In genomic region chr7:27111753-27112277, GRCh38 we compare ENCODE assay signal across 14 cellular contexts. TPM values are rescaled to one million over a fixed set of nuclear protein-coding genes. Genes with fewer than 3 reads are reported as not detected.
DNase-seq lines count a peak whose midpoint lies in the region; ATAC-seq and TF ChIP-seq lines count a peak whose summit lies in the region.
"Had no signal": no experiment of that assay in that cellular context is flagged by ENCODE, and none has a peak within 500 bp of the region (broad histone marks: within the 10 kb centered on the region; RNA-seq: fewer than 3 reads in every experiment).

No MANE protein-coding gene starts in this region.

- H3K9me3 ChIP-seq in right cardiac atrium (ENCODE audit: control insufficient read depth, low read length) (no peaks in the 10 kb centered on the region), esophagus (ENCODE audit: control insufficient read depth in 2 of 2, insufficient read depth in 1 of 2, low read depth in 1 of 2, low read length in 1 of 2) (no peaks in the 10 kb centered on the region), osteoblast (ENCODE audit: low read depth, low read length) (no peaks in the 10 kb centered on the region)

- no peak overlapping the region for H3K4me3 ChIP-seq in right cardiac atrium (ENCODE audit: low read length)
- H3K4me3 ChIP-seq in esophagus (ENCODE audit: low read depth in 1 of 2, low read length in 2 of 2), result peak overlapping the region in 1 of 2 donors; percentile 24
- H3K4me3 ChIP-seq in osteoblast (ENCODE audit: insufficient read depth, low read length), result peak overlapping the region; percentile 60

- peaks cover 8% of the 10 kb centered on the region for H4K20me1 ChIP-seq in osteoblast (ENCODE audit: insufficient read depth, low read length)

- WGBS in right cardiac atrium, result 21% methylated on average over 4 of the region's 4 CpGs
- 12 to 34% methylated on average over 4 of the region's 4 CpGs for WGBS in esophagus, 2 donors

- ATAC-seq in right cardiac atrium (no peak), Right ventricle myocardium inferior (no peak), HG02884 (IDR thresholded peaks at IDR 0.05; ENCODE audit: unreplicated experiment) (no peak), HG03460 (IDR thresholded peaks at IDR 0.05; ENCODE audit: unreplicated experiment) (no peak), HG03565 (IDR thresholded peaks at IDR 0.05; ENCODE audit: unreplicated experiment) (no peak)
- ATAC-seq: T-helper 17 cell had no signal

- peak overlapping the region; percentile 89 for H3K4me2 ChIP-seq in osteoblast (ENCODE audit: insufficient read depth, low read length)

- H3K27me3 ChIP-seq in right cardiac atrium (ENCODE audit: control insufficient read depth, insufficient read depth) (no peaks in the 10 kb centered on the region), esophagus (ENCODE audit: control insufficient read depth in 1 of 2, insufficient read depth in 2 of 2, low read length in 2 of 2) (no peaks in the 10 kb centered on the region), osteoblast (ENCODE audit: insufficient read depth, low read length) (no peaks in the 10 kb centered on the region)

- peaks cover 22% of the 10 kb centered on the region for H3K79me2 ChIP-seq in osteoblast (ENCODE audit: insufficient read depth, low read length)

- TF ChIP-seq CTCF in osteoblast (IDR thresholded peaks at IDR 0.05; ENCODE audit: extremely low read depth, low read depth, low read length), result no peak
- no peak for TF ChIP-seq CTCF in GM20000 (IDR thresholded peaks at IDR 0.05; ENCODE audit: extremely low read depth, missing control alignments)

- H3K4me1 ChIP-seq in right cardiac atrium (ENCODE audit: control insufficient read depth, insufficient read depth, low read length) (no peaks in the 10 kb centered on the region), esophagus (ENCODE audit: control insufficient read depth in 2 of 2, insufficient read depth in 2 of 2, low read length in 1 of 2) (peaks cover 0 to 8% of the 10 kb centered on the region in 2 donors), osteoblast (ENCODE audit: insufficient read depth, low read length) (peaks cover 49% of the 10 kb centered on the region)

- no peak overlapping the region for H2AFZ ChIP-seq in osteoblast (ENCODE audit: low read length)

- DNase-seq in right cardiac atrium (no peak), Right ventricle myocardium inferior (ENCODE audit: missing footprints) (no peak), osteoblast (ENCODE audit: insufficient read length, low spot score, missing footprints) (no peak), GM20000 (ENCODE audit: low spot score) (no peak)
- DNase-seq: activated effector memory CD4-positive, alpha-beta T cell treated with Interleukin-2 at 50 U/mL for 16 hours; COR-L47; NCI-H2171 treated with DMSO at 0.1 percent for 48 hours; T-helper 17 cell had no signal

- H3K36me3 ChIP-seq in esophagus (ENCODE audit: control insufficient read depth in 2 of 2, insufficient read depth in 2 of 2, low read length in 1 of 2) (no peaks in the 10 kb centered on the region), osteoblast (ENCODE audit: insufficient read depth, low read length) (peaks cover 4% of the 10 kb centered on the region)

- peak overlapping the region; percentile 53 for H3K27ac ChIP-seq in right cardiac atrium (ENCODE audit: low read length)
- H3K27ac ChIP-seq in esophagus (ENCODE audit: low read depth in 2 of 2, low read length in 1 of 2), result peak overlapping the region; percentile 96 to 97
- peak overlapping the region; percentile 97 for H3K27ac ChIP-seq in osteoblast (ENCODE audit: low read depth, low read length)

- intact Hi-C loops in right cardiac atrium (cut with DNase I) (no loop called here), Right ventricle myocardium inferior (cut with DNase I) (no loop called here)

RNA-seq across cellular contexts. Expression of gene HOXA2, which starts 9.3 kb away (rescaled TPM):
- under 1 TPM in 3 of 4 donors, not detected in 1; 0.12 to 0.60 (median 0.37) TPM for total RNA-seq in right cardiac atrium
- polyA plus RNA-seq in right cardiac atrium, result 0.36 TPM
- total RNA-seq in Right ventricle myocardium inferior, result 0.14 TPM
- polyA plus RNA-seq in esophagus, result 1 to 10 TPM; 1.8 to 2.3 TPM
- 0.36 and 0.59 TPM in 2 replicates for total RNA-seq in osteoblast
- total RNA-seq: A172, T-helper 17 cell, temporal lobe had no signal

RNA-seq across cellular contexts. Expression of gene HOXA1, which starts 16.0 kb away (rescaled TPM):
- total RNA-seq in right cardiac atrium, result under 1 TPM in 2 of 4 donors, not detected in 2; 0.15 to 0.29 TPM
- 0.14 TPM for polyA plus RNA-seq in right cardiac atrium
- total RNA-seq in Right ventricle myocardium inferior, result not detected
- 1 to 10 TPM; 1.5 to 2.1 TPM for polyA plus RNA-seq in esophagus
- total RNA-seq in osteoblast, result 0.72 and 1.5 TPM in 2 replicates
- total RNA-seq: A172, temporal lobe had no signal

RNA-seq across cellular contexts. Expression of gene HOXA4, which starts 18.7 kb away (rescaled TPM):
- total RNA-seq in right cardiac atrium (1 to 10 TPM in 2 of 4 donors, under 1 TPM in 2; 0.12 to 2.2 (median 1.1) TPM), Right ventricle myocardium inferior (0.14 TPM), osteoblast (0.72 and 1.2 TPM in 2 replicates)
- polyA plus RNA-seq in right cardiac atrium (3.3 TPM), esophagus (1 to 10 TPM; 7.6 to 8.6 TPM)
- total RNA-seq: temporal lobe had no signal

RNA-seq across cellular contexts. Expression of gene HOXA5, which starts 31.7 kb away (rescaled TPM):
- under 1 TPM in 1 of 4 donors, not detected in 3; 0.17 TPM for total RNA-seq in right cardiac atrium
- polyA plus RNA-seq in right cardiac atrium, result 0.43 TPM
- not detected for total RNA-seq in Right ventricle myocardium inferior
- polyA plus RNA-seq in esophagus, result 1 to 10 TPM; 1.7 to 3.5 TPM
- total RNA-seq in osteoblast, result 3.2 and 5.8 TPM in 2 replicates
- total RNA-seq: temporal lobe had no signal

RNA-seq across cellular contexts. Expression of gene HOXA6, which starts 35.8 kb away (rescaled TPM):
- total RNA-seq in right cardiac atrium (not detected), Right ventricle myocardium inferior (not detected), osteoblast (5.0 and 7.6 TPM in 2 replicates)
- polyA plus RNA-seq in right cardiac atrium (not detected), esophagus (under 1 TPM; 0.19 to 0.69 TPM)
- total RNA-seq: A172, T-helper 17 cell, temporal lobe had no signal
